Comparison of ENCODE assay signal across 27 cellular contexts in genomic region chr3:157789162-157789561, GRCh38.
"Had no signal": no experiment of that assay in that cellular context is flagged by ENCODE, and none has a peak within 500 bp of the region (broad histone marks: within the 10 kb centered on the region; RNA-seq: fewer than 3 reads in every experiment).

No MANE protein-coding gene starts in this region.

- H3K27ac ChIP-seq: brain microvascular endothelial cell, esophagus squamous epithelium, gastroesophageal sphincter, heart left ventricle, lower lobe of right lung, sigmoid colon, stomach, suprapubic skin, tibial nerve, WERI-Rb-1 had no signal

- H3K4me1 Mint-ChIP-seq: activated CD4-positive, alpha-beta T cell treated with anti-CD3 and anti-CD28 coated beads, Interleukin-2, amount 10 ng/mL, durations not matched to agents 7 days and 5 days; central memory CD8-positive, alpha-beta T cell; naive B cell; stimulated activated memory B cell treated with anti-CD40 and anti-IgM and Interleukin-4, amounts not matched to agents 10 μg/mL and 1 μg/mL and 100 μg/mL, for 72 hours had no signal

- H3K9me3 Mint-ChIP-seq: activated CD4-positive, alpha-beta T cell treated with anti-CD3 and anti-CD28 coated beads, Interleukin-2, amount 10 ng/mL, durations not matched to agents 7 days and 5 days; activated CD8-positive, alpha-beta T cell treated with anti-CD3 and anti-CD28 coated beads for 36 hours had no signal

- DNase-seq: activated CD4-positive, alpha-beta T cell treated with anti-CD3 and anti-CD28 coated beads, Interleukin-2, amount 10 ng/mL, durations not matched to agents 7 days and 5 days; activated CD4-positive, CD25-positive, alpha-beta regulatory T cell treated with anti-CD3 and anti-CD28 coated beads, Interleukin-2, amount 50 U/mL, for 72 hours; activated CD8-positive, alpha-beta T cell treated with anti-CD3 and anti-CD28 coated beads for 36 hours; activated gamma-delta T cell treated with Interleukin-2 at 50 U/mL for 16 hours; aorta; brain microvascular endothelial cell; effector memory CD8-positive, alpha-beta T cell; esophagus squamous epithelium; heart left ventricle; lower lobe of right lung; naive B cell; retina; sigmoid colon; stimulated activated CD4-positive, alpha-beta T cell treated with anti-CD3 and anti-CD28 coated beads, Interleukin-15, amount 100 ng/mL, for 24 hours; stomach; WERI-Rb-1 had no signal

- H3K4me1 ChIP-seq: heart left ventricle had no signal

- H3K27me3 ChIP-seq: brain microvascular endothelial cell, esophagus squamous epithelium, gastroesophageal sphincter, heart left ventricle, sigmoid colon, stomach, suprapubic skin, tibial nerve had no signal

- FAIRE-seq: colon, endothelial cell of umbilical vein, islet of Langerhans, TTC549 had no signal

- H3K9me3 ChIP-seq: esophagus squamous epithelium, gastroesophageal sphincter, heart left ventricle, lower lobe of right lung, sigmoid colon, stomach, suprapubic skin, tibial nerve had no signal

- H3K4me3 Mint-ChIP-seq: activated CD4-positive, alpha-beta T cell treated with anti-CD3 and anti-CD28 coated beads, Interleukin-2, amount 10 ng/mL, durations not matched to agents 7 days and 5 days; activated CD8-positive, alpha-beta T cell treated with anti-CD3 and anti-CD28 coated beads for 36 hours; central memory CD8-positive, alpha-beta T cell; effector memory CD8-positive, alpha-beta T cell; naive B cell; stimulated activated memory B cell treated with anti-CD40 and anti-IgM and Interleukin-4, amounts not matched to agents 10 μg/mL and 1 μg/mL and 100 μg/mL, for 72 hours had no signal

- H3K4me3 ChIP-seq: esophagus squamous epithelium, gastroesophageal sphincter, heart left ventricle, lower lobe of right lung, sigmoid colon, smooth muscle cell, stomach, suprapubic skin, tibial nerve had no signal

- H3K36me3 Mint-ChIP-seq: activated naive CD4-positive, alpha-beta T cell treated with anti-CD3 and anti-CD28 coated beads, Interleukin-2, amount 50 U/mL, for 72 hours; naive B cell; stimulated activated memory B cell treated with anti-CD40 and anti-IgM and Interleukin-4, amounts not matched to agents 10 μg/mL and 1 μg/mL and 100 μg/mL, for 72 hours had no signal

- H3K27ac Mint-ChIP-seq: activated CD4-positive, alpha-beta T cell treated with anti-CD3 and anti-CD28 coated beads, Interleukin-2, amount 10 ng/mL, durations not matched to agents 7 days and 5 days; activated CD8-positive, alpha-beta T cell treated with anti-CD3 and anti-CD28 coated beads for 36 hours; activated naive CD4-positive, alpha-beta T cell treated with anti-CD3 and anti-CD28 coated beads, Interleukin-2, amount 50 U/mL, for 72 hours; effector memory CD8-positive, alpha-beta T cell; naive B cell; stimulated activated memory B cell treated with anti-CD40 and anti-IgM and Interleukin-4, amounts not matched to agents 10 μg/mL and 1 μg/mL and 100 μg/mL, for 72 hours had no signal

- H3K4me2 ChIP-seq: smooth muscle cell had no signal

- H3K27me3 Mint-ChIP-seq: activated CD4-positive, alpha-beta T cell treated with anti-CD3 and anti-CD28 coated beads, Interleukin-2, amount 10 ng/mL, durations not matched to agents 7 days and 5 days; central memory CD8-positive, alpha-beta T cell; effector memory CD8-positive, alpha-beta T cell; naive B cell had no signal

- H3K36me3 ChIP-seq: brain microvascular endothelial cell, esophagus squamous epithelium, gastroesophageal sphincter, heart left ventricle, lower lobe of right lung, sigmoid colon, stomach, suprapubic skin, tibial nerve, WERI-Rb-1 had no signal
